34 cellular contexts compared by ENCODE assay signal in genomic region chr16:29697391-29697790, GRCh38. TPM values are rescaled to one million over a fixed set of nuclear protein-coding genes. Genes with fewer than 3 reads are reported as not detected.
"Had no signal": no experiment of that assay in that cellular context is flagged by ENCODE, and none has a peak within 500 bp of the region (broad histone marks: within the 10 kb centered on the region; RNA-seq: fewer than 3 reads in every experiment).

No MANE protein-coding gene starts in this region.

- H3K4me1 ChIP-seq: adrenal gland, body of pancreas, breast epithelium had no signal

- H3K4me2 ChIP-seq: KMS-11 had no signal

- ATAC-seq: activated CD8-positive, alpha-beta T cell treated with anti-CD3 and anti-CD28 coated beads, Interleukin-2, amount 10 ng/mL, durations not matched to agents 7 days and 5 days; activated naive CD4-positive, alpha-beta T cell treated with anti-CD3 and anti-CD28 coated beads, Interleukin-2, amount 50 U/mL, for 72 hours; body of pancreas; PC-3; Right ventricle myocardium inferior had no signal

- FAIRE-seq: astrocyte, RCC 7860 had no signal

- H3K9me3 ChIP-seq: adrenal gland, body of pancreas, breast epithelium had no signal

- H3K27me3 ChIP-seq: adrenal gland, body of pancreas, breast epithelium had no signal

- H3K9ac ChIP-seq: KMS-11 had no signal

- DNase-seq: activated CD4-positive, alpha-beta T cell treated with anti-CD3 and anti-CD28 coated beads for 1 hour; activated CD4-positive, alpha-beta T cell treated with anti-CD3 and anti-CD28 coated beads for 48 hours; activated CD4-positive, alpha-beta T cell treated with anti-CD3 and anti-CD28 coated beads, Interleukin-2, amount 50 U/mL, for 48 hours; activated CD4-positive, CD25-positive, alpha-beta regulatory T cell; activated CD8-positive, alpha-beta T cell treated with anti-CD3 and anti-CD28 coated beads, Interleukin-2, amount 10 ng/mL, durations not matched to agents 7 days and 5 days; activated gamma-delta T cell treated with Interleukin-2 at 50 U/mL for 16 hours; activated naive CD4-positive, alpha-beta T cell treated with anti-CD3 and anti-CD28 coated beads for 36 hours; activated T-cell treated with anti-CD3 and anti-CD28 coated beads, Interleukin-2, amount 50 U/mL, for 24 hours; adrenal gland; body of pancreas; MM.1S; NCI-H1105; NCI-H1417 treated with DMSO at 0.1 percent for 48 hours; NCI-H1694; NCI-H1930; NCI-H2081 treated with DMSO at 0.1 percent for 48 hours; NCI-H345; NCI-H524 treated with DMSO at 0.1 percent for 48 hours; NK-92 treated with Interleukin-12 subunit alpha and Interleukin-12 subunit beta, amount 100 ng/mL, for 24 hours; PC-3; SW 1271; T-helper 1 cell; T-helper 2 cell; T-helper 9 cell; WERI-Rb-1 had no signal

- H3K36me3 ChIP-seq: adrenal gland, breast epithelium had no signal

- H3K27ac ChIP-seq: adrenal gland, body of pancreas, breast epithelium, KMS-11, RWPE1, WERI-Rb-1 had no signal

- H3K4me3 ChIP-seq: adrenal gland, body of pancreas, breast epithelium had no signal

RNA-seq across cellular contexts. Expression of gene SPN, which starts 34.3 kb away (rescaled TPM):
- total RNA-seq: LHCN-M2, NCI-H460, PC-3 had no signal

RNA-seq across cellular contexts. Expression of gene C16orf54, which starts 48.4 kb away (rescaled TPM):
- total RNA-seq: astrocyte, LHCN-M2, NCI-H460, PC-3 had no signal
